In the genomic region with DNA sequence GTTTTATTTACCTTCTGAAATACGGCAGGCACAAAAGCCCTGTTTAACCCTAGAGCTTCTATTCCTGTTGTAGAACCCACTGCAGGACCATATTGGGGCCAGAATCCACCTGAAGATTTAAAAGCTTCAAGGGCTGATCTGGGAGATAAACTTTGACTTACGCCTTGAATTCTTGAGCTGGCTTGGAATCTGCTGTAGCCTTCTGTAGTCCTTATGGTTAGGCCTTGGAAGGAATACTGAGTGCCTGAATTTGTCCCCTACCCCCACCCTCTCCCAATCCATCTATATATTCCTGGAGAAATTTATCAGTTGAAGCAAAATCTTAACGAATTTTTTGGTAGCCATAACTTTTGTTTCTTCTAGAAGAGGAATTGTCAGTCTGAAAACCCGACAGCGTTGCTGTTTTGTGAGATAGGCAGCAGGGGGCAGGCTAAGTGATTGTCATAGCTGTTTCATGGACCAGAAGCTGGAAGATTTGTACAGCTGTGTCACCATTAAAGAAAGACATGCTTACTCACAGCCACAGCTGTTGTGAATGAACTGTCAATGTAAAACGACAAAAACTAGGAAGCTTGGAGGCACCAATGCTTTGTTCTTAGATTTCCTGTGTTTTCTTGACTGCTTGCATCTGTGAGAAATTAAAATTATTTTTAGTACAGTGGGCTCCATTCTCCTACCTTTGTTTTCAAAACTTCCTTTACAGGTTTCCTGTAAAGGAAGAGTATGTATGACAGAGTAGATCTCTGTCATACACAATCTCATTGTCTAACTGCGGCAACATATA, we compare ENCODE assay signal across 9 cellular contexts.
DNase-seq lines count a peak whose midpoint lies in the region; TF ChIP-seq lines count a peak whose summit lies in the region.
"Had no signal": no experiment of that assay in that cellular context is flagged by ENCODE, and none has a peak within 500 bp of the region (broad histone marks: within the 10 kb centered on the region; RNA-seq: fewer than 3 reads in every experiment).

No MANE protein-coding gene starts in this region.

- H3K79me2 ChIP-seq in KMS-11 (ENCODE audit: insufficient read depth, low read depth), result no peaks in the 10 kb centered on the region
- H3K79me2 ChIP-seq in SU-DHL-6 (ENCODE audit: insufficient read depth, low read length), result no peaks in the 10 kb centered on the region

- H3K9me3 ChIP-seq in SU-DHL-6 (ENCODE audit: insufficient read depth, low read length), result no peaks in the 10 kb centered on the region

- H3K4me3 ChIP-seq in KMS-11 (IDR thresholded peaks at IDR 0.05; ENCODE audit: insufficient read depth, low read depth, low read length) (no peak overlapping the region), SU-DHL-6 (ENCODE audit: insufficient read depth, low read length, poor library complexity, severe bottlenecking) (no peak overlapping the region)

- H3K27ac ChIP-seq in KMS-11 (no peak overlapping the region), SU-DHL-6 (ENCODE audit: low read depth, low read length) (no peak overlapping the region)

- no peak overlapping the region for H2AFZ ChIP-seq in KMS-11 (ENCODE audit: low read depth)
- H2AFZ ChIP-seq in SU-DHL-6 (ENCODE audit: low read depth, low read length, severe bottlenecking), result no peak overlapping the region

- H3K4me2 ChIP-seq in KMS-11, result no peak overlapping the region
- no peak overlapping the region for H3K4me2 ChIP-seq in SU-DHL-6 (ENCODE audit: low read depth, low read length, poor library complexity, severe bottlenecking)

- no peaks in the 10 kb centered on the region for H3F3A ChIP-seq in SU-DHL-6 (ENCODE audit: insufficient read depth)

- H3K4me1 ChIP-seq in KMS-11 (ENCODE audit: low read depth, poor library complexity, severe bottlenecking), result peaks cover 6% of the 10 kb centered on the region

- DNase-seq in NCI-H345 (lab: John Stamatoyannopoulos, UW) (peak; percentile 11), NCI-H345 treated with DMSO at 0.1 percent for 48 hours (lab: John Stamatoyannopoulos, UW; ENCODE audit: unreplicated experiment) (no peak), GOT3 (lab: John Stamatoyannopoulos, UW) (peak; percentile 14), brain pericyte (ENCODE audit: low read depth, low spot score) (peak; percentile 38), inferior parietal cortex (ENCODE audit: extremely low spot score) (peak; percentile 70)
- DNase-seq in stimulated activated CD4-positive, alpha-beta T cell treated with anti-CD3 and anti-CD28 coated beads, Interleukin-1b, Interleukin-23, amount 100 ng/mL, for 48 hours, result peak; percentile 52
- DNase-seq: naive B cell had no signal

- H4K20me1 ChIP-seq in KMS-11 (ENCODE audit: insufficient read depth) (no peaks in the 10 kb centered on the region), SU-DHL-6 (ENCODE audit: low read depth, low read length) (no peaks in the 10 kb centered on the region)

- no peaks in the 10 kb centered on the region for H3K27me3 ChIP-seq in KMS-11 (ENCODE audit: insufficient read depth, low read depth)
- no peaks in the 10 kb centered on the region for H3K27me3 ChIP-seq in SU-DHL-6 (ENCODE audit: low read length)

- H3K9ac ChIP-seq in KMS-11 (no peak overlapping the region), SU-DHL-6 (ENCODE audit: low read length) (no peak overlapping the region)

- H3K9me2 ChIP-seq in SU-DHL-6 (replicated peaks; ENCODE audit: insufficient read depth, low read length), result no peaks in the 10 kb centered on the region

- H3K36me3 ChIP-seq in KMS-11 (ENCODE audit: insufficient read depth), result peaks cover 19% of the 10 kb centered on the region; the same call in 1 of the 2 replicates
- peaks cover 24% of the 10 kb centered on the region; the same call in 1 of the 2 replicates for H3K36me3 ChIP-seq in SU-DHL-6 (ENCODE audit: low read length)

- TF ChIP-seq CTCF in KMS-11 (conservative IDR thresholded peaks at IDR 0.05; ENCODE audit: low read depth, low read length) (peak; percentile 77), SU-DHL-6 (IDR thresholded peaks at IDR 0.05; ENCODE audit: insufficient read depth, low read length, poor library complexity, severe bottlenecking) (peak; percentile 62)
